In the genomic region with DNA sequence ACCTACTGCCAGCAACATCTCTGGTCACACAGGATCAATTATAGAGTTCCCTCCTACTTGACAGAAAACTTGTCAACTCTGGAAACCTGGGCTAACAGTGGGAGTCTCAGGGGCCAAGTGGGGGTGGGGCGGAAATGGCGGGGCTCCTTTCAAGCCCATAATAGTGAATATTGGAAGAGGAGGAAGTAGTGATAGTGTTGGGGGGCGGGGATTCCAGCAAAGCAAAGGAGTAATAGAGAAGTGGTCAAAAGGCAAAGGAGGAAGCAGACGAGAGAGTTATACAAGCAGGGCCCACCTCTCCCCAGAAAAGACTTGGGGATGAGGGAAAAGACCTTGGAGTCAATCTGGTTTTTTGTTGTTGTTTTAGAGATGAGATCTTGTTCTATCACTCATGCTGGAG, we compare ENCODE assay signal across 10 cellular contexts. TPM values are rescaled to one million over a fixed set of nuclear protein-coding genes. Genes with fewer than 3 reads are reported as not detected.
DNase-seq lines count a peak whose midpoint lies in the region; ATAC-seq and TF ChIP-seq lines count a peak whose summit lies in the region.
"Had no signal": no experiment of that assay in that cellular context is flagged by ENCODE, and none has a peak within 500 bp of the region (broad histone marks: within the 10 kb centered on the region; RNA-seq: fewer than 3 reads in every experiment).

No MANE protein-coding gene starts in this region.

- no peaks in the 10 kb centered on the region for H3K9me2 ChIP-seq in SK-N-SH

- H3F3A ChIP-seq in SK-N-SH (replicated peaks; ENCODE audit: insufficient read depth), result no peaks in the 10 kb centered on the region

- no peaks in the 10 kb centered on the region for H3K27me3 ChIP-seq in right cardiac atrium (ENCODE audit: control insufficient read depth, insufficient read depth)
- no peaks in the 10 kb centered on the region for H3K27me3 ChIP-seq in upper lobe of left lung
- H3K27me3 ChIP-seq in SK-N-SH (ENCODE audit: insufficient read depth), result no peaks in the 10 kb centered on the region
- H3K27me3 ChIP-seq in ascending aorta, result no peaks in the 10 kb centered on the region

- no peak overlapping the region for H3K4me2 ChIP-seq in SK-N-SH

- H3K9me3 ChIP-seq in right cardiac atrium (ENCODE audit: control insufficient read depth, low read length), result no peaks in the 10 kb centered on the region
- H3K9me3 ChIP-seq in upper lobe of left lung, result no peaks in the 10 kb centered on the region
- H3K9me3 ChIP-seq in SK-N-SH, result no peaks in the 10 kb centered on the region
- no peaks in the 10 kb centered on the region for H3K9me3 ChIP-seq in ascending aorta

- TF ChIP-seq EP300 in upper lobe of left lung (IDR thresholded peaks at IDR 0.05) (no peak), SK-N-SH (IDR thresholded peaks at IDR 0.05; ENCODE audit: borderline replicate concordance in 1 of 2, low read depth in 1 of 2, low read length in 1 of 2) (no peak)

- H3K9ac ChIP-seq in SK-N-SH, result no peak overlapping the region

- DNase-seq in right cardiac atrium (peak in 2 of 3 donors; percentile 69 to 71), left ventricle myocardium superior (no peak), T-helper 22 cell (ENCODE audit: low read depth) (peak; percentile 13), left colon (peak; percentile 47 to 69), upper lobe of left lung (peak in 1 of 2 donors; percentile 62), SK-N-SH (no peak), ascending aorta (ENCODE audit: low spot score in 2 of 2) (no peak)
- DNase-seq in stimulated activated CD4-positive, alpha-beta T cell treated with anti-CD3 and anti-CD28 coated beads, Interleukin-12 subunit alpha, Interleukin-12 subunit beta, amount 100 ng/mL, for 4 hours, result no peak
- DNase-seq: NCI-H1436 had no signal

- CTCF ChIA-PET in SK-N-SH (lab: Yijun Ruan, JAX), result interaction anchor here (0.7 kb wide), 1 partner anchor 1181 kb away, joined by 3 read pairs; no protein-coding TSS in a partner anchor

- no peak overlapping the region for H3K4me3 ChIP-seq in right cardiac atrium (ENCODE audit: low read length)
- peak overlapping the region in 2 of 4 donors; percentile 5 to 14 for H3K4me3 ChIP-seq in upper lobe of left lung
- H3K4me3 ChIP-seq in SK-N-SH (ENCODE audit: low read depth in 2 of 2, low read length in 1 of 2), result no peak overlapping the region
- H3K4me3 ChIP-seq in ascending aorta, result no peak overlapping the region
- H3K4me3 ChIP-seq: SK-N-MC had no signal

- intact Hi-C loops in right cardiac atrium (cut with DNase I), result loop anchor here in 1 of 4 donors (5.0 kb wide), 1 partner anchor 153 kb away; a partner anchor contains a TSS
- intact Hi-C loops in left ventricle myocardium superior (cut with micrococcal nuclease), result no loop called here
- intact Hi-C loops in left colon (cut with DNase I, micrococcal nuclease), result no loop called here
- intact Hi-C loops in ascending aorta (cut with DNase I), result no loop called here

- H3K27ac ChIP-seq in right cardiac atrium (ENCODE audit: low read length) (no peak overlapping the region), upper lobe of left lung (peak overlapping the region; percentile 56 to 92 (median 72)), SK-N-SH (ENCODE audit: low read depth in 2 of 2, low read length in 1 of 2) (no peak overlapping the region), ascending aorta (no peak overlapping the region)
- H3K27ac ChIP-seq: SK-N-MC had no signal

- H3K4me1 ChIP-seq in right cardiac atrium (ENCODE audit: control insufficient read depth, insufficient read depth, low read length), result no peaks in the 10 kb centered on the region
- peaks cover 22 to 53% (median 41%) of the 10 kb centered on the region in 4 donors for H3K4me1 ChIP-seq in upper lobe of left lung
- H3K4me1 ChIP-seq in SK-N-SH (ENCODE audit: control insufficient read depth in 1 of 2, insufficient read depth in 2 of 2, low read depth in 1 of 2, low read length in 1 of 2), result peaks cover 0 to 4% of the 10 kb centered on the region in 2 experiments; a peak in 1 of 4 replicates
- peaks cover 0 to 3% of the 10 kb centered on the region in 2 donors for H3K4me1 ChIP-seq in ascending aorta

- ATAC-seq in right cardiac atrium (no peak), left ventricle myocardium superior (no peak), left colon (no peak), upper lobe of left lung (ENCODE audit: low FRiP score in 2 of 2) (peak in 1 of 2 donors; percentile 58)

- TF ChIP-seq CTCF in upper lobe of left lung (IDR thresholded peaks at IDR 0.05) (no peak), SK-N-SH (IDR thresholded peaks at IDR 0.05) (no peak), ascending aorta (IDR thresholded peaks at IDR 0.05) (no peak)

- H2AFZ ChIP-seq in SK-N-SH (ENCODE audit: low read depth), result no peak overlapping the region

- H3K79me2 ChIP-seq in SK-N-SH (ENCODE audit: insufficient read depth), result no peaks in the 10 kb centered on the region

- 76% methylated on average over 4 of the region's 4 CpGs for WGBS in right cardiac atrium
- 54 to 61% methylated on average over 4 of the region's 4 CpGs for WGBS in upper lobe of left lung, 2 donors
- 85% methylated on average over 4 of the region's 4 CpGs for WGBS in SK-N-SH (ENCODE audit: low lambda C conversion rate)

- peaks cover 0 to 16% (median 6%) of the 10 kb centered on the region in 4 donors for H3K36me3 ChIP-seq in upper lobe of left lung
- peaks cover 4 to 12% of the 10 kb centered on the region in 2 experiments for H3K36me3 ChIP-seq in SK-N-SH (replicated peaks in 1 of 2; ENCODE audit: control insufficient read depth in 1 of 2, insufficient read depth in 2 of 2, low read length in 1 of 2)
- H3K36me3 ChIP-seq in ascending aorta, result peaks cover 5 to 13% of the 10 kb centered on the region in 2 donors

- POLR2A ChIA-PET in SK-N-SH (lab: Yijun Ruan, JAX), result interaction anchor here (1.1 kb wide), 1 partner anchor 11 kb away, joined by 3 read pairs; no protein-coding TSS in a partner anchor

- no peaks in the 10 kb centered on the region for H4K20me1 ChIP-seq in SK-N-SH (ENCODE audit: insufficient read depth)

- no peak for TF ChIP-seq POLR2A in upper lobe of left lung (IDR thresholded peaks at IDR 0.05)

- TF ChIP-seq RAD21 in SK-N-SH (IDR thresholded peaks at IDR 0.05; ENCODE audit: low read length), result no peak

TF ChIP-seq in SK-N-SH, 30 proteins besides CTCF, POLR2A, EP300 and RAD21:
- TF ChIP-seq SIN3A (IDR thresholded peaks at IDR 0.05; ENCODE audit: borderline replicate concordance, low read depth, low read length) (no peak), SMC3 (IDR thresholded peaks at IDR 0.05; ENCODE audit: low read depth, low read length) (no peak), MXI1 (IDR thresholded peaks at IDR 0.05; ENCODE audit: low read depth, low read length) (no peak), FOXJ3 (CRISPR knock-in tag; IDR thresholded peaks at IDR 0.05) (no peak), RXRA (IDR thresholded peaks at IDR 0.05; ENCODE audit: borderline replicate concordance, low read depth) (no peak), YY1 (IDR thresholded peaks at IDR 0.05; ENCODE audit: low read depth) (no peak)
- TF ChIP-seq, protein P1, sequence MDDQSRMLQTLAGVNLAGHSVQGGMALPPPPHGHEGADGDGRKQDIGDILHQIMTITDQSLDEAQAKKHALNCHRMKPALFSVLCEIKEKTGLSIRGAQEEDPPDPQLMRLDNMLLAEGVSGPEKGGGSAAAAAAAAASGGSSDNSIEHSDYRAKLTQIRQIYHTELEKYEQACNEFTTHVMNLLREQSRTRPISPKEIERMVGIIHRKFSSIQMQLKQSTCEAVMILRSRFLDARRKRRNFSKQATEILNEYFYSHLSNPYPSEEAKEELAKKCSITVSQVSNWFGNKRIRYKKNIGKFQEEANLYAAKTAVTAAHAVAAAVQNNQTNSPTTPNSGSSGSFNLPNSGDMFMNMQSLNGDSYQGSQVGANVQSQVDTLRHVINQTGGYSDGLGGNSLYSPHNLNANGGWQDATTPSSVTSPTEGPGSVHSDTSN (IDR thresholded peaks at IDR 0.05), result no peak
- TF ChIP-seq, protein P2, sequence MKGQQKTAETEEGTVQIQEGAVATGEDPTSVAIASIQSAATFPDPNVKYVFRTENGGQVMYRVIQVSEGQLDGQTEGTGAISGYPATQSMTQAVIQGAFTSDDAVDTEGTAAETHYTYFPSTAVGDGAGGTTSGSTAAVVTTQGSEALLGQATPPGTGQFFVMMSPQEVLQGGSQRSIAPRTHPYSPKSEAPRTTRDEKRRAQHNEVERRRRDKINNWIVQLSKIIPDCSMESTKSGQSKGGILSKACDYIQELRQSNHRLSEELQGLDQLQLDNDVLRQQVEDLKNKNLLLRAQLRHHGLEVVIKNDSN (IDR thresholded peaks at IDR 0.05; ENCODE audit: borderline replicate concordance, low read depth), result no peak

RNA-seq across cellular contexts. Expression of a gene that starts 2.1 kb away (rescaled TPM):
- total RNA-seq in right cardiac atrium (1 to 10 TPM; 2.2 to 3.6 (median 2.7) TPM), left ventricle myocardium superior (1.8 TPM), left colon (10 to 100 TPM; 10.3 to 10.5 TPM), upper lobe of left lung (10 to 100 TPM in 5 of 6 donors, 1 to 10 TPM in 1; 10.0 to 39.8 (median 23.4) TPM), ascending aorta (20.1 TPM)
- polyA plus RNA-seq in right cardiac atrium (1.3 TPM), SK-N-SH (2012; rRNA removed) (0.13 and 0.16 TPM in 2 replicates)
- polyA plus RNA-seq in SK-N-SH (2012; cell fraction: cytosol; rRNA removed), result 0.06 and 0.17 TPM in 2 replicates
- polyA plus RNA-seq in SK-N-SH (2012; cell fraction: nucleus; rRNA removed), result 0.62 and 0.73 TPM in 2 replicates

RNA-seq across cellular contexts. Expression of a gene that starts 40.1 kb away (rescaled TPM):
- total RNA-seq in right cardiac atrium (10 to 100 TPM; 28.6 to 44.4 (median 38.2) TPM), left ventricle myocardium superior (44.1 TPM), left colon (10 to 100 TPM; 29.1 to 33.5 TPM), upper lobe of left lung (100 to 1,000 TPM in 2 of 6 donors, 10 to 100 TPM in 4; 26.8 to 242 (median 38.1) TPM), ascending aorta (55.7 TPM)
- polyA plus RNA-seq in right cardiac atrium (35.8 TPM), SK-N-SH (2012; rRNA removed) (19.7 and 22.4 TPM in 2 replicates)
- 6.5 and 10.7 TPM in 2 replicates for polyA plus RNA-seq in SK-N-SH (2012; cell fraction: cytosol; rRNA removed)
- 88.9 and 102 TPM in 2 replicates for polyA plus RNA-seq in SK-N-SH (2012; cell fraction: nucleus; rRNA removed)

RNA-seq across cellular contexts. Expression of a gene that starts 42.7 kb away (rescaled TPM):
- total RNA-seq in right cardiac atrium (10 to 100 TPM; 20.5 to 22.6 (median 21.3) TPM), left ventricle myocardium superior (15.1 TPM), left colon (10 to 100 TPM; 36.0 to 68.0 TPM), upper lobe of left lung (10 to 100 TPM; 14.8 to 48.2 (median 31.5) TPM), ascending aorta (21.1 TPM)
- polyA plus RNA-seq in right cardiac atrium (21.2 TPM), SK-N-SH (2012; rRNA removed) (11.5 and 13.3 TPM in 2 replicates)
- 6.0 and 9.4 TPM in 2 replicates for polyA plus RNA-seq in SK-N-SH (2012; cell fraction: cytosol; rRNA removed)
- polyA plus RNA-seq in SK-N-SH (2012; cell fraction: nucleus; rRNA removed), result 19.3 and 20.2 TPM in 2 replicates

Comparison
In these comparisons a context has a peak if more than half of its experiments do, and no peak if none do; other contexts are left out.
1. DNase-seq: peak in right cardiac atrium (2 of 3), T-helper 22 cell (single experiment) and left colon (2 of 2); none in left ventricle myocardium superior (single experiment), stimulated activated CD4-positive, alpha-beta T cell treated with anti-CD3 and anti-CD28 coated beads, Interleukin-12 subunit alpha, Interleukin-12 subunit beta, amount 100 ng/mL, for 4 hours (single experiment), SK-N-SH (single experiment) and ascending aorta (0 of 2).
2. H3K27ac ChIP-seq: peak in upper lobe of left lung (4 of 4); none in right cardiac atrium (single experiment), SK-N-SH (0 of 2) and ascending aorta (0 of 2).